Comparison of ENCODE assay signal across 21 cellular contexts in the genomic region with DNA sequence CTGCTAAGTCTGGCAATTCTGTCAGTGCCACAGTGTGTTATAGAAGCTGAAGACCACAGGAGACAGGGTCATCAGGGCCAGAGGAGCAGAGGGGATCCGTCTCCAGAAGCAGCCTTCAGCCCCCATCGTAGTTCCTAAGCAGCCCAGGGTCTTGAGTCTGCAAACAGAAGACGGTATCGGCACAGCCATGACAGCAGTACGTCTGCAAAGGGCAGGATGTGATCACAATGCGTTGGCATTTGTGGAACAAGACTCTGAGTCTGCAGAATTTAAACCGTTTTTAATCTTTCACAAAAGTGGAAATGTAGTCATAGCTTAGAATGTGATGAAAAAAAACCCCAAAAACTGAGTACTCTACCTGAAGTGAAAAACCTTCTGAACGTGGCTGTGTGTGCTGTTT. TPM values are rescaled to one million over a fixed set of nuclear protein-coding genes. Genes with fewer than 3 reads are reported as not detected.
DNase-seq lines count a peak whose midpoint lies in the region; ATAC-seq and TF ChIP-seq lines count a peak whose summit lies in the region.
"Had no signal": no experiment of that assay in that cellular context is flagged by ENCODE, and none has a peak within 500 bp of the region (broad histone marks: within the 10 kb centered on the region; RNA-seq: fewer than 3 reads in every experiment).

No MANE protein-coding gene starts in this region.

- POLR2A ChIA-PET in activated CD4-positive, alpha-beta memory T cell treated with anti-CD3 and anti-CD28 coated beads for 36 hours (lab: Charles Lee) = no interaction called here

- DNase-seq in NCI-H82 (lab: John Stamatoyannopoulos, UW) = peak; percentile 32
- DNase-seq in NCI-H82 treated with DMSO at 0.1 percent for 48 hours (lab: John Stamatoyannopoulos, UW; ENCODE audit: unreplicated experiment) = no peak
- DNase-seq in WERI-Rb-1 = no peak
- peak; percentile 25 for DNase-seq in hepatic stellate cell (ENCODE audit: low spot score)
- DNase-seq in activated CD4-positive, alpha-beta memory T cell treated with anti-CD3 and anti-CD28 coated beads for 36 hours = no peak
- DNase-seq in effector CD4-positive, alpha-beta T cell = no peak
- DNase-seq: activated naive CD4-positive, alpha-beta T cell treated with anti-CD3 and anti-CD28 coated beads, Interleukin-2, amount 50 U/mL, for 16 hours; activated T-cell treated with anti-CD3 and anti-CD28 coated beads, Interleukin-2, amount 50 U/mL, for 48 hours; hippocampal formation; naive thymus-derived CD8-positive, alpha-beta T cell; NCI-H510A; stimulated activated CD4-positive, alpha-beta T cell treated with anti-CD3 and anti-CD28 coated beads, Interleukin-4, amount 100 ng/mL, for 1 hour; stomach had no signal

- no peaks in the 10 kb centered on the region for H3K36me3 Mint-ChIP-seq in activated CD4-positive, alpha-beta memory T cell treated with anti-CD3 and anti-CD28 coated beads for 36 hours

- H3K9ac ChIP-seq in skeletal muscle tissue (ENCODE audit: low read depth in 1 of 3, low read length in 3 of 3) = peak overlapping the region in 2 of 3 donors; percentile 40 to 51

- CTCF ChIA-PET in activated CD4-positive, alpha-beta memory T cell treated with anti-CD3 and anti-CD28 coated beads for 36 hours (lab: Charles Lee) = interaction anchor here (1.1 kb wide), 1 partner anchor 9 kb away, joined by 7 read pairs; no protein-coding TSS in a partner anchor

- H3K27me3 ChIP-seq in WERI-Rb-1 (ENCODE audit: insufficient read depth, low read depth, severe bottlenecking) (no peaks in the 10 kb centered on the region), skeletal muscle tissue (ENCODE audit: control insufficient read depth in 3 of 3, insufficient read depth in 3 of 3, low read length in 3 of 3) (no peaks in the 10 kb centered on the region)
- H3K27me3 ChIP-seq: ascending aorta, stomach had no signal

- no peaks in the 10 kb centered on the region for H3K27me3 Mint-ChIP-seq in activated CD4-positive, alpha-beta memory T cell treated with anti-CD3 and anti-CD28 coated beads for 36 hours
- H3K27me3 Mint-ChIP-seq: memory B cell; naive thymus-derived CD8-positive, alpha-beta T cell had no signal

- H3K27ac ChIP-seq in WERI-Rb-1 = peak overlapping the region; percentile 97
- peak overlapping the region; percentile 64 for H3K27ac ChIP-seq in skeletal muscle tissue (ENCODE audit: low read depth, low read length)
- H3K27ac ChIP-seq: 22Rv1, ascending aorta, RWPE1, skin epidermis had no signal

- intact Hi-C loops in activated CD4-positive, alpha-beta memory T cell treated with anti-CD3 and anti-CD28 coated beads for 36 hours (cut with micrococcal nuclease) = no loop called here

- H3K4me1 ChIP-seq in skeletal muscle tissue (ENCODE audit: control insufficient read depth in 3 of 3, insufficient read depth in 3 of 3, low read length in 3 of 3) = peaks cover 24 to 36% (median 29%) of the 10 kb centered on the region in 3 donors
- H3K4me1 ChIP-seq: ascending aorta, stomach had no signal

- H3K27ac Mint-ChIP-seq in activated CD4-positive, alpha-beta memory T cell treated with anti-CD3 and anti-CD28 coated beads for 36 hours = no peak overlapping the region

- no peak for ATAC-seq in GM19463 (IDR thresholded peaks at IDR 0.05; ENCODE audit: unreplicated experiment)
- ATAC-seq: HCT116; naive thymus-derived CD8-positive, alpha-beta T cell had no signal

- H3K4me3 ChIP-seq in WERI-Rb-1 (ENCODE audit: low read depth, low read length) (peak overlapping the region; percentile 38), skeletal muscle tissue (ENCODE audit: low read length in 3 of 3) (peak overlapping the region in 2 of 3 donors; percentile 8 to 56)
- H3K4me3 ChIP-seq: ascending aorta, skin epidermis, stomach had no signal

- TF ChIP-seq CTCF in WERI-Rb-1 (IDR thresholded peaks at IDR 0.05; ENCODE audit: low read depth, low read length) = no peak

- no peaks in the 10 kb centered on the region for H3K9me3 Mint-ChIP-seq in activated CD4-positive, alpha-beta memory T cell treated with anti-CD3 and anti-CD28 coated beads for 36 hours
- H3K9me3 Mint-ChIP-seq: memory B cell had no signal

- H3K36me3 ChIP-seq in WERI-Rb-1 (no peaks in the 10 kb centered on the region), skeletal muscle tissue (ENCODE audit: control insufficient read depth in 3 of 3, insufficient read depth in 3 of 3, low read length in 3 of 3) (no peaks in the 10 kb centered on the region)
- H3K36me3 ChIP-seq: ascending aorta, stomach had no signal

- no peaks in the 10 kb centered on the region for H3K4me1 Mint-ChIP-seq in activated CD4-positive, alpha-beta memory T cell treated with anti-CD3 and anti-CD28 coated beads for 36 hours (ENCODE audit: low read depth)
- H3K4me1 Mint-ChIP-seq: naive thymus-derived CD8-positive, alpha-beta T cell had no signal

- no peak overlapping the region for H3K4me3 Mint-ChIP-seq in activated CD4-positive, alpha-beta memory T cell treated with anti-CD3 and anti-CD28 coated beads for 36 hours
- H3K4me3 Mint-ChIP-seq: memory B cell; naive thymus-derived CD8-positive, alpha-beta T cell had no signal

- peaks cover 11% of the 10 kb centered on the region for H3K9me3 ChIP-seq in WERI-Rb-1 (ENCODE audit: severe bottlenecking)
- no peaks in the 10 kb centered on the region for H3K9me3 ChIP-seq in skeletal muscle tissue (ENCODE audit: control insufficient read depth in 3 of 3, low read length in 3 of 3)
- H3K9me3 ChIP-seq: ascending aorta, stomach had no signal

RNA-seq across cellular contexts. Expression of a gene that starts 44.0 kb away (rescaled TPM):
- 50.6 TPM for total RNA-seq in skeletal muscle tissue
- total RNA-seq in activated CD4-positive, alpha-beta memory T cell treated with anti-CD3 and anti-CD28 coated beads for 36 hours = 10 to 100 TPM; 21.5 to 22.5 TPM

Comparison
In these comparisons a context has a peak if more than half of its experiments do, and no peak if none do; other contexts are left out.
1. DNase-seq: peak in NCI-H82 (single experiment) and hepatic stellate cell (single experiment); none in NCI-H82 treated with DMSO at 0.1 percent for 48 hours (single experiment), WERI-Rb-1 (single experiment), activated CD4-positive, alpha-beta memory T cell treated with anti-CD3 and anti-CD28 coated beads for 36 hours (single experiment) and effector CD4-positive, alpha-beta T cell (single experiment).